Comparison of ENCODE assay signal across 1 cellular context in genomic region chr19:43774103-43774939, GRCh38.
TF ChIP-seq lines count a peak whose summit lies in the region.

No MANE protein-coding gene starts in this region.

TF ChIP-seq in K562, 482 proteins besides CTCF, POLR2A, EP300 and RAD21 (continued from another document and continues in another):
- TF ChIP-seq ARID3B (CRISPR knock-in tag; IDR thresholded peaks at IDR 0.05; ENCODE audit: borderline replicate concordance) (no peak), HNRNPUL1 (IDR thresholded peaks at IDR 0.05; ENCODE audit: low read length) (no peak), HMG20B (CRISPR knock-in tag; IDR thresholded peaks at IDR 0.05) (no peak), RERE (CRISPR knock-in tag; IDR thresholded peaks at IDR 0.05; ENCODE audit: borderline replicate concordance) (peak; percentile 96; the same call in 1 of the 2 replicates), NR2C1 (IDR thresholded peaks at IDR 0.05) (peak; percentile 89), NR2C1 (tag; IDR thresholded peaks at IDR 0.05) (peak; percentile 92), STAG1 (CRISPR knock-in tag; IDR thresholded peaks at IDR 0.05; ENCODE audit: borderline replicate concordance) (no peak), MBD1 (CRISPR knock-in tag; IDR thresholded peaks at IDR 0.05) (no peak), POLR2AphosphoS2 (IDR thresholded peaks at IDR 0.05; ENCODE audit: low read length) (no peak), ZNF324 (CRISPR knock-in tag; IDR thresholded peaks at IDR 0.05) (no peak), FOXA1 (IDR thresholded peaks at IDR 0.05; ENCODE audit: borderline replicate concordance) (no peak), CHD4 (IDR thresholded peaks at IDR 0.05; ENCODE audit: insufficient read depth, insufficient replicate concordance, low read depth, low read length, poor library complexity, severe bottlenecking) (no peak), SRSF1 (IDR thresholded peaks at IDR 0.05; ENCODE audit: low read depth, low read length) (no peak), ETV1 (tag; conservative IDR thresholded peaks at IDR 0.05; ENCODE audit: low read depth) (peak; percentile 71), KAT2B (IDR thresholded peaks at IDR 0.05; ENCODE audit: low read depth, low read length) (no peak), PYGO2 (tag; IDR thresholded peaks at IDR 0.05) (no peak), HLTF (IDR thresholded peaks at IDR 0.05) (no peak; the same call in 1 of the 2 replicates), MBD2 (IDR thresholded peaks at IDR 0.05; ENCODE audit: borderline replicate concordance, low read depth) (peak; percentile 82; the same call in 1 of the 2 replicates), NEUROD1 (IDR thresholded peaks at IDR 0.05; ENCODE audit: borderline replicate concordance, low read depth, low read length, partially characterized antibody) (peak; percentile 91), BACH1 (tag; IDR thresholded peaks at IDR 0.05) (no peak), TEAD4 (IDR thresholded peaks at IDR 0.05; ENCODE audit: low read length) (peak; percentile 92), TEAD4 (CRISPR knock-in tag; IDR thresholded peaks at IDR 0.05; ENCODE audit: borderline replicate concordance) (peak; percentile 97; the same call in 1 of the 2 replicates), TFAM (CRISPR knock-in tag; conservative IDR thresholded peaks at IDR 0.05) (no peak), TAF9B (IDR thresholded peaks at IDR 0.05; ENCODE audit: partially characterized antibody) (peak; percentile 71), ZBTB43 (CRISPR knock-in tag; IDR thresholded peaks at IDR 0.05) (0 out of 2 replicates have a peak, but pooled peaks have one; percentile 78), ZC3H11A (IDR thresholded peaks at IDR 0.05; ENCODE audit: low read depth, low read length) (peak; percentile 87), CREBBP (IDR thresholded peaks at IDR 0.05; ENCODE audit: low read depth, low read length) (no peak), E2F4 (CRISPR knock-in tag; IDR thresholded peaks at IDR 0.05; ENCODE audit: low read depth) (0 out of 2 replicates have a peak, but pooled peaks have one; percentile 23), RBM25 (IDR thresholded peaks at IDR 0.05; ENCODE audit: low read depth, low read length, severe bottlenecking) (peak; percentile 59), RNF2 (IDR thresholded peaks at IDR 0.05) (peak; percentile 98), HIVEP1 (CRISPR knock-in tag; IDR thresholded peaks at IDR 0.05) (0 out of 2 replicates have a peak, but pooled peaks have one; percentile 2), FOXM1 (IDR thresholded peaks at IDR 0.05; ENCODE audit: low read depth) (peak; percentile 81), FOXM1 (CRISPR knock-in tag; IDR thresholded peaks at IDR 0.05; ENCODE audit: low read depth) (0 out of 2 replicates have a peak, but pooled peaks have one; percentile 16), PHF8 (IDR thresholded peaks at IDR 0.05; ENCODE audit: borderline replicate concordance, low read length) (peak; percentile 57; the same call in 1 of the 2 replicates), ZNF165 (CRISPR knock-in tag; IDR thresholded peaks at IDR 0.05; ENCODE audit: borderline replicate concordance) (no peak), THRAP3 (IDR thresholded peaks at IDR 0.05; ENCODE audit: borderline replicate concordance) (no peak), HCFC1 (IDR thresholded peaks at IDR 0.05; ENCODE audit: low read depth, low read length) (peak; percentile 56; the same call in 1 of the 2 replicates), POLR3A (IDR thresholded peaks at IDR 0.05; ENCODE audit: borderline replicate concordance, extremely low read depth, insufficient read depth, insufficient read length) (no peak), TEAD1 (CRISPR knock-in tag; IDR thresholded peaks at IDR 0.05) (peak; percentile 14 to 97; a peak in 2 of 4 replicates), ZEB2 (IDR thresholded peaks at IDR 0.05) (peak; percentile 73), SMC3 (conservative IDR thresholded peaks at IDR 0.05; ENCODE audit: insufficient read depth, low read depth, low read length) (peak; percentile 68), ZNF408 (CRISPR knock-in tag; IDR thresholded peaks at IDR 0.05; ENCODE audit: low read depth) (no peak), SRSF3 (IDR thresholded peaks at IDR 0.05; ENCODE audit: insufficient read depth, low read length) (no peak), ETS2 (tag; IDR thresholded peaks at IDR 0.05; ENCODE audit: borderline replicate concordance, poor library complexity, severe bottlenecking) (no peak), MCM3 (IDR thresholded peaks at IDR 0.05) (no peak), ARID4B (CRISPR knock-in tag; IDR thresholded peaks at IDR 0.05) (peak; percentile 97), CBX1 (IDR thresholded peaks at IDR 0.05; ENCODE audit: low read depth) (peak; percentile 72; the same call in 1 of the 2 replicates), MXI1 (IDR thresholded peaks at IDR 0.05; ENCODE audit: low read depth, low read length) (peak; percentile 92), ZNF507 (tag; conservative IDR thresholded peaks at IDR 0.05) (no peak), FIP1L1 (IDR thresholded peaks at IDR 0.05; ENCODE audit: low read depth, low read length, poor library complexity, severe bottlenecking) (peak; percentile 99), PML (IDR thresholded peaks at IDR 0.05; ENCODE audit: low read length) (peak; percentile 90), FOS (IDR thresholded peaks at IDR 0.05; ENCODE audit: extremely low read depth, insufficient read length) (no peak), ILK (tag; IDR thresholded peaks at IDR 0.05; ENCODE audit: borderline replicate concordance, low read depth) (no peak), NR0B1 (IDR thresholded peaks at IDR 0.05; ENCODE audit: partially characterized antibody) (no peak), RCOR1 (IDR thresholded peaks at IDR 0.05; ENCODE audit: borderline replicate concordance in 1 of 2, low read depth in 2 of 2, low read length in 2 of 2) (peak; percentile 74 to 95), SP2 (IDR thresholded peaks at IDR 0.05; ENCODE audit: extremely low read depth, low read depth, low read length, poor library complexity, severe bottlenecking) (no peak)
